ENCODE assay signal across 8 cellular contexts in the genomic region with DNA sequence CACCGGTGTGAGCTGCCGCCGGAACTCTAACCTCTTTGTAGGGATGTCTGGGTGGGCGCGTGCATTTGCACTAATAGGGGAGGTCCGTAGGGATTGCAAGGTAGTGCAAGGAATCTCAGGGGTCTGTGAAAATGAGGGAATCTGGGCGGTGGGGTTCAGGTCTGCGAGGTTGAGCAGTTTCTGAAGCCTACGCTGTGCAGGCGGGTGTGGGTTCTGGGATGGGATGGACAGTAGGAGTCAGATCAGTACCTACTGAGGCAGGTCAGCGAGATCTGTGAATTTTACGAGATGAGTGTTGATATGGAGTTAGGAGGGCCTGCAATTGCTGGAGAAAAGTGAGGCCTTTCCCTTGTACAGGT. TPM values are rescaled to one million over a fixed set of nuclear protein-coding genes. Genes with fewer than 3 reads are reported as not detected.
A peak's percentile ranks its signal among the peaks of the same experiment; 100 is the strongest.
DNase-seq lines count a peak whose midpoint lies in the region; ATAC-seq and TF ChIP-seq lines count a peak whose summit lies in the region.

No MANE protein-coding gene starts in this region.

- H3K4me3 ChIP-seq in SJCRH30, result peak overlapping the region; percentile 57
- H3K4me3 ChIP-seq in fibroblast of the aortic adventitia (ENCODE audit: low read depth, low read length), result peak overlapping the region; percentile 99

- ATAC-seq in GM18907 (IDR thresholded peaks at IDR 0.05; ENCODE audit: unreplicated experiment), result peak; percentile 3
- no peak for ATAC-seq in GM18502 (IDR thresholded peaks at IDR 0.05; ENCODE audit: poor library complexity, unreplicated experiment)

- no peaks in the 10 kb centered on the region for H3K27me3 ChIP-seq in SJCRH30

- DNase-seq in SJCRH30 (no peak), fibroblast of the aortic adventitia (ENCODE audit: low read depth) (no peak), retina (peak; percentile 85), RKO (ENCODE audit: low spot score) (no peak), NCI-H748 (lab: John Stamatoyannopoulos, UW; ENCODE audit: unreplicated experiment) (no peak)
- no peak for DNase-seq in stimulated activated CD4-positive, alpha-beta T cell treated with anti-CD3 and anti-CD28 coated beads, Interleukin-4, amount 100 ng/mL, for 1 hour

- H3K4me1 ChIP-seq in SJCRH30, result peaks cover 14% of the 10 kb centered on the region

- no peaks in the 10 kb centered on the region for H3K9me3 ChIP-seq in SJCRH30 (replicated peaks)

- no peak for TF ChIP-seq CTCF in fibroblast of the aortic adventitia (IDR thresholded peaks at IDR 0.05; ENCODE audit: insufficient read depth, low read length)

- H3K27ac ChIP-seq in SJCRH30, result no peak overlapping the region

- no peaks in the 10 kb centered on the region for H3K36me3 ChIP-seq in SJCRH30

RNA-seq across cellular contexts. Expression of gene ATOSB, which starts 0.9 kb away (rescaled TPM):
- 4.0 and 4.5 TPM in 2 replicates for total RNA-seq in SJCRH30 (2014; rRNA removed; shearing (Covaris generic))
- total RNA-seq in fibroblast of the aortic adventitia (ENCODE audit: low replicate concordance), result 14.1 and 22.1 TPM in 2 replicates

RNA-seq across cellular contexts. Expression of gene STOML2, which starts 13.6 kb away (rescaled TPM):
- 147 and 148 TPM in 2 replicates for total RNA-seq in SJCRH30 (2014; rRNA removed; shearing (Covaris generic))
- total RNA-seq in fibroblast of the aortic adventitia (ENCODE audit: low replicate concordance), result 65.3 and 109 TPM in 2 replicates

RNA-seq across cellular contexts. Expression of gene PIGO, which starts 20.1 kb away (rescaled TPM):
- 9.7 and 10.1 TPM in 2 replicates for total RNA-seq in SJCRH30 (2014; rRNA removed; shearing (Covaris generic))
- total RNA-seq in fibroblast of the aortic adventitia (ENCODE audit: low replicate concordance), result 8.9 and 12.1 TPM in 2 replicates

RNA-seq across cellular contexts. Expression of gene FANCG, which starts 36.8 kb away (rescaled TPM):
- total RNA-seq in SJCRH30 (2014; rRNA removed; shearing (Covaris generic)), result 60.4 and 83.6 TPM in 2 replicates
- 16.2 and 32.2 TPM in 2 replicates for total RNA-seq in fibroblast of the aortic adventitia (ENCODE audit: low replicate concordance)

RNA-seq across cellular contexts. Expression of gene VCP, which starts 44.1 kb away (rescaled TPM):
- total RNA-seq in SJCRH30 (2014; rRNA removed; shearing (Covaris generic)), result 219 and 225 TPM in 2 replicates
- total RNA-seq in fibroblast of the aortic adventitia (ENCODE audit: low replicate concordance), result 203 and 210 TPM in 2 replicates
